15 cellular contexts compared by ENCODE assay signal in genomic region chr12:53952871-53953734, GRCh38. TPM values are rescaled to one million over a fixed set of nuclear protein-coding genes. Genes with fewer than 3 reads are reported as not detected.
A peak's percentile ranks its signal among the peaks of the same experiment; 100 is the strongest.
DNase-seq lines count a peak whose midpoint lies in the region; ATAC-seq, FAIRE-seq and TF ChIP-seq lines count a peak whose summit lies in the region.
"Had no signal": no experiment of that assay in that cellular context is flagged by ENCODE, and none has a peak within 500 bp of the region (broad histone marks: within the 10 kb centered on the region; RNA-seq: fewer than 3 reads in every experiment).

No MANE protein-coding gene starts in this region.

- H3K36me3 Mint-ChIP-seq in T-helper 1 cell treated with Interleukin-12 subunit alpha and Interleukin-12 subunit beta and Interleukin-4 antibody, amounts not matched to agents 30 μg/mL and 1 μg/mL, for 36 hours (ENCODE audit: low read depth): peaks cover 2% of the 10 kb centered on the region

- CTCF ChIA-PET in GM12878 (lab: Yijun Ruan, JAX): no interaction called here

- H3K4me2 ChIP-seq in GM12878 (ENCODE audit: control insufficient read depth, insufficient read depth) (no peak overlapping the region), neural cell (ENCODE audit: low read length) (no peak overlapping the region)

- TF ChIP-seq CTCF in GM12878 (IDR thresholded peaks at IDR 0.05 in 2 of 3, conservative IDR thresholded peaks at IDR 0.05 in 1 of 3; ENCODE audit: control insufficient read depth in 2 of 3, extremely low read depth in 1 of 3, insufficient read depth in 1 of 3, low read depth in 3 of 3, low read length in 3 of 3) (no peak), neural cell (IDR thresholded peaks at IDR 0.05; ENCODE audit: poor library complexity, severe bottlenecking) (no peak)

- no peak for FAIRE-seq in GM12878 (lab: Jason Lieb, UNC)
- FAIRE-seq: GM18507 had no signal

- TF ChIP-seq RAD21 in GM12878 (IDR thresholded peaks at IDR 0.05; ENCODE audit: insufficient read depth, low read depth, low read length) (no peak), neural cell (conservative IDR thresholded peaks at IDR 0.05) (no peak)

- no peak overlapping the region for H3K9ac ChIP-seq in GM12878 (ENCODE audit: control insufficient read depth, insufficient read depth, low read length)
- H3K9ac ChIP-seq in neural cell (ENCODE audit: low read length): no peak overlapping the region

- H3K9me2 ChIP-seq in neural cell (ENCODE audit: insufficient read depth, low read length): no peaks in the 10 kb centered on the region

- WGBS in GM12878 (ENCODE audit: insufficient coverage, insufficient replicate concordance, low lambda C conversion rate, missing lambda C conversion rate): 6% methylated on average over 35 of the region's 38 CpGs

- SMC1A ChIA-PET in GM12878 (lab: Charles Lee; ENCODE audit: uncharacterized antibody, unreplicated experiment): interaction anchor here (1.3 kb wide), 1 partner anchor 248 kb away, joined by 3 read pairs; no protein-coding TSS in a partner anchor

- intact Hi-C loops in GM12878 (cut with micrococcal nuclease; ENCODE audit: unreplicated experiment): no loop called here

- H3K27me3 ChIP-seq in GM12878 (replicated peaks in 1 of 2; ENCODE audit: control insufficient read depth in 2 of 2, insufficient read depth in 2 of 2, low read length in 1 of 2): peaks cover 41 to 56% of the 10 kb centered on the region in 2 experiments
- H3K27me3 ChIP-seq in neural cell (ENCODE audit: insufficient read depth, low read depth, low read length): peaks cover 100% of the 10 kb centered on the region

- no peak for TF ChIP-seq POLR2A in GM12878 (IDR thresholded peaks at IDR 0.05; ENCODE audit: low read depth, low read length)

- H3K9me3 ChIP-seq in GM12878 (replicated peaks; ENCODE audit: control insufficient read depth, insufficient read depth, low read length) (no peaks in the 10 kb centered on the region), neural cell (ENCODE audit: low read length) (no peaks in the 10 kb centered on the region)
- H3K9me3 ChIP-seq: ascending aorta had no signal

- H3K4me1 Mint-ChIP-seq in T-helper 1 cell treated with Interleukin-12 subunit alpha and Interleukin-12 subunit beta and Interleukin-4 antibody, amounts not matched to agents 30 μg/mL and 1 μg/mL, for 36 hours (ENCODE audit: low read depth): peaks cover 10% of the 10 kb centered on the region

- in situ Hi-C loops in GM12878 (cut with MboI): no loop called here

- H3K4me3 ChIP-seq in GM12878 (no peak overlapping the region), neural cell (ENCODE audit: low read length) (no peak overlapping the region)
- H3K4me3 ChIP-seq: ascending aorta, dorsolateral prefrontal cortex had no signal

- H3K27ac Mint-ChIP-seq in T-helper 1 cell treated with Interleukin-12 subunit alpha and Interleukin-12 subunit beta and Interleukin-4 antibody, amounts not matched to agents 30 μg/mL and 1 μg/mL, for 36 hours: peak overlapping the region; percentile 66

- H3K4me1 ChIP-seq in GM12878 (ENCODE audit: control insufficient read depth, insufficient read depth, low read length): no peaks in the 10 kb centered on the region

- H4K20me1 ChIP-seq in GM12878 (ENCODE audit: control insufficient read depth, insufficient read depth): no peaks in the 10 kb centered on the region
- H4K20me1 ChIP-seq in neural cell (ENCODE audit: insufficient read depth): no peaks in the 10 kb centered on the region

- H3K4me3 Mint-ChIP-seq in T-helper 1 cell treated with Interleukin-12 subunit alpha and Interleukin-12 subunit beta and Interleukin-4 antibody, amounts not matched to agents 30 μg/mL and 1 μg/mL, for 36 hours: peak overlapping the region; percentile 40

- no peak for DNase-seq in T-helper 1 cell
- DNase-seq in HuH-7.5 (ENCODE audit: low spot score): peak; percentile 78
- no peak for DNase-seq in GM12878 (ENCODE audit: low read depth, low spot score)
- DNase-seq in kidney tubule cell (ENCODE audit: low spot score): no peak
- DNase-seq: dorsolateral prefrontal cortex; NCI-H2107; stimulated activated CD4-positive, alpha-beta T cell treated with anti-CD3 and anti-CD28 coated beads, Interleukin-12 subunit alpha, Interleukin-12 subunit beta, amount 100 ng/mL, for 4 hours had no signal

- ATAC-seq in GM12878 (no peak), HG03175 (IDR thresholded peaks at IDR 0.05; ENCODE audit: unreplicated experiment) (no peak), GM18498 (IDR thresholded peaks at IDR 0.05; ENCODE audit: unreplicated experiment) (no peak)
- ATAC-seq: foreskin keratinocyte had no signal

- no peaks in the 10 kb centered on the region for H3F3A ChIP-seq in neural cell (ENCODE audit: insufficient read depth, low read length, poor library complexity, severe bottlenecking)

- H3K79me2 ChIP-seq in GM12878 (ENCODE audit: control insufficient read depth, insufficient read depth, low read length): no peaks in the 10 kb centered on the region
- no peaks in the 10 kb centered on the region for H3K79me2 ChIP-seq in neural cell (replicated peaks; ENCODE audit: insufficient read depth, low read length)

- H2AFZ ChIP-seq in GM12878 (ENCODE audit: control insufficient read depth, low read depth, low read length) (no peak overlapping the region), neural cell (ENCODE audit: low read depth, low read length) (no peak overlapping the region)

- H3K27me3 Mint-ChIP-seq in T-helper 1 cell treated with Interleukin-12 subunit alpha and Interleukin-12 subunit beta and Interleukin-4 antibody, amounts not matched to agents 30 μg/mL and 1 μg/mL, for 36 hours (ENCODE audit: low read depth): peaks cover 96% of the 10 kb centered on the region

- H3K36me3 ChIP-seq in GM12878 (ENCODE audit: control insufficient read depth in 2 of 2, insufficient read depth in 2 of 2, low read length in 1 of 2) (no peaks in the 10 kb centered on the region), neural cell (ENCODE audit: insufficient read depth, low read length) (no peaks in the 10 kb centered on the region)
- H3K36me3 ChIP-seq: ascending aorta had no signal

- RAD21 ChIA-PET in GM12878 (lab: Charles Lee; ENCODE audit: unreplicated experiment): interaction anchor here (1.3 kb wide), 1 partner anchor 251 kb away, joined by 3 read pairs; no protein-coding TSS in a partner anchor

- TF ChIP-seq EP300 in GM12878 (IDR thresholded peaks at IDR 0.05; ENCODE audit: borderline replicate concordance in 1 of 2, control insufficient read depth in 1 of 2, low read depth in 2 of 2, low read length in 2 of 2): no peak
- TF ChIP-seq EP300 in neural cell (conservative IDR thresholded peaks at IDR 0.05; ENCODE audit: poor library complexity, severe bottlenecking): no peak

- H3K27ac ChIP-seq in GM12878 (ENCODE audit: control insufficient read depth, insufficient read depth) (no peak overlapping the region), neural cell (ENCODE audit: low read length) (no peak overlapping the region)
- H3K27ac ChIP-seq: ascending aorta, dorsolateral prefrontal cortex, foreskin keratinocyte had no signal

- H3K9me3 Mint-ChIP-seq in T-helper 1 cell treated with Interleukin-12 subunit alpha and Interleukin-12 subunit beta and Interleukin-4 antibody, amounts not matched to agents 30 μg/mL and 1 μg/mL, for 36 hours: no peaks in the 10 kb centered on the region

- BruUV-seq in GM12878 (replicated peaks; lab: Mats Ljungman, UMichigan): no TSS peak

- POLR2A ChIA-PET in GM12878 (lab: Charles Lee): no interaction called here

RNA-seq across cellular contexts. Expression of gene HOXC12, which starts 1.6 kb away (rescaled TPM):
- not detected in 2 replicates for total RNA-seq in GM12878 (2013; cell fraction: nucleolus; rRNA removed)
- total RNA-seq in GM12878 (2014; rRNA removed): not detected in 2 replicates
- total RNA-seq in GM12878 (2014; rRNA removed; fragmentation: Illumina TruSeq; extraction: Trizol): not detected in 2 replicates
- total RNA-seq in GM12878 (2021): not detected in 2 replicates
- not detected for polyA plus RNA-seq in GM12878 (2011; ENCODE audit: low read depth)
- polyA plus RNA-seq in GM12878 (2011; rRNA removed): not detected in 2 replicates
- not detected in 2 replicates for polyA plus RNA-seq in GM12878 (2011; cell fraction: cytosol; rRNA removed)
- polyA plus RNA-seq in GM12878 (2011; cell fraction: nucleus; rRNA removed): not detected in 2 replicates
- polyA plus RNA-seq in GM12878 (2012): not detected in 2 replicates
- not detected in 2 replicates for polyA plus RNA-seq in GM12878 (2014; fragmentation: Illumina TruSeq; extraction: Trizol)
- not detected for polyA plus RNA-seq in GM12878 (2014; fragmentation: Nextera tagmentation; extraction: Ambion mirVana)
- not detected in 2 replicates for polyA plus RNA-seq in GM12878 (2014; rRNA removed)
- not detected for polyA plus RNA-seq in GM12878 (2016; fragmentation: Nextera tagmentation; extraction: Ambion mirVana)
- not detected in 2 replicates for polyA minus RNA-seq in GM12878 (2011; rRNA and poly(A)+ RNA removed)
- polyA minus RNA-seq in GM12878 (2011; cell fraction: cytosol; rRNA and poly(A)+ RNA removed): not detected in 2 replicates
- polyA minus RNA-seq in GM12878 (2011; cell fraction: nucleus; rRNA and poly(A)+ RNA removed): not detected in 2 replicates
- not detected in 2 replicates for polyA plus RNA-seq in neural cell
- not detected in 2 replicates for polyA minus RNA-seq in neural cell
- total RNA-seq: ascending aorta, dorsolateral prefrontal cortex, ureter had no signal

RNA-seq across cellular contexts. Expression of gene HOXC13, which starts 14.5 kb away (rescaled TPM):
- total RNA-seq in GM12878 (2013; cell fraction: nucleolus; rRNA removed): not detected in 2 replicates
- total RNA-seq in GM12878 (2014; rRNA removed): not detected in 2 replicates
- total RNA-seq in GM12878 (2014; rRNA removed; fragmentation: Illumina TruSeq; extraction: Trizol): not detected in 2 replicates
- not detected in 2 replicates for total RNA-seq in GM12878 (2021)
- not detected for polyA plus RNA-seq in GM12878 (2011; ENCODE audit: low read depth)
- not detected in 2 replicates for polyA plus RNA-seq in GM12878 (2011; rRNA removed)
- not detected in 2 replicates for polyA plus RNA-seq in GM12878 (2011; cell fraction: cytosol; rRNA removed)
- not detected in 2 replicates for polyA plus RNA-seq in GM12878 (2011; cell fraction: nucleus; rRNA removed)
- not detected in 2 replicates for polyA plus RNA-seq in GM12878 (2012)
- not detected in 2 replicates for polyA plus RNA-seq in GM12878 (2014; fragmentation: Illumina TruSeq; extraction: Trizol)
- not detected for polyA plus RNA-seq in GM12878 (2014; fragmentation: Nextera tagmentation; extraction: Ambion mirVana)
- not detected in 2 replicates for polyA plus RNA-seq in GM12878 (2014; rRNA removed)
- not detected for polyA plus RNA-seq in GM12878 (2016; fragmentation: Nextera tagmentation; extraction: Ambion mirVana)
- not detected in 2 replicates for polyA minus RNA-seq in GM12878 (2011; rRNA and poly(A)+ RNA removed)
- polyA minus RNA-seq in GM12878 (2011; cell fraction: cytosol; rRNA and poly(A)+ RNA removed): not detected in 2 replicates
- not detected in 2 replicates for polyA minus RNA-seq in GM12878 (2011; cell fraction: nucleus; rRNA and poly(A)+ RNA removed)
- not detected in 2 replicates for polyA plus RNA-seq in neural cell
- not detected in 2 replicates for polyA minus RNA-seq in neural cell
- total RNA-seq: ascending aorta, dorsolateral prefrontal cortex had no signal

RNA-seq across cellular contexts. Expression of gene HOXC11, which starts 19.8 kb away (rescaled TPM):
- not detected in 2 replicates for total RNA-seq in GM12878 (2013; cell fraction: nucleolus; rRNA removed)
- total RNA-seq in GM12878 (2014; rRNA removed) (not detected in 2 replicates), GM12878 (2014; rRNA removed; fragmentation: Illumina TruSeq; extraction: Trizol) (not detected in 2 replicates), GM12878 (2021) (not detected in 2 replicates)
- 0.12 TPM for polyA plus RNA-seq in GM12878 (2011; ENCODE audit: low read depth)
- polyA plus RNA-seq in GM12878 (2011; rRNA removed) (not detected in 2 replicates), GM12878 (2014; fragmentation: Illumina TruSeq; extraction: Trizol) (not detected in 2 replicates), GM12878 (2014; fragmentation: Nextera tagmentation; extraction: Ambion mirVana) (not detected), GM12878 (2014; rRNA removed) (not detected in 2 replicates), GM12878 (2016; fragmentation: Nextera tagmentation; extraction: Ambion mirVana) (not detected), neural cell (not detected in 2 replicates)
- polyA plus RNA-seq in GM12878 (2011; cell fraction: cytosol; rRNA removed): not detected in 2 replicates
- not detected in 2 replicates for polyA plus RNA-seq in GM12878 (2011; cell fraction: nucleus; rRNA removed)
- not detected in 2 replicates for polyA plus RNA-seq in GM12878 (2012)
- polyA minus RNA-seq in GM12878 (2011; rRNA and poly(A)+ RNA removed): not detected in 2 replicates
- 0.73 TPM in 1 of 2 replicates, not detected in the other for polyA minus RNA-seq in GM12878 (2011; cell fraction: cytosol; rRNA and poly(A)+ RNA removed)
- polyA minus RNA-seq in GM12878 (2011; cell fraction: nucleus; rRNA and poly(A)+ RNA removed): not detected in 2 replicates
- not detected in 2 replicates for polyA minus RNA-seq in neural cell
- total RNA-seq: dorsolateral prefrontal cortex had no signal

RNA-seq across cellular contexts. Expression of gene HOTAIR, which starts 21.7 kb away (rescaled TPM):
- total RNA-seq in GM12878 (2013; cell fraction: nucleolus; rRNA removed): not detected in 2 replicates
- total RNA-seq in GM12878 (2014; rRNA removed) (not detected in 2 replicates), GM12878 (2014; rRNA removed; fragmentation: Illumina TruSeq; extraction: Trizol) (not detected in 2 replicates), GM12878 (2021) (not detected in 2 replicates)
- not detected for polyA plus RNA-seq in GM12878 (2011; ENCODE audit: low read depth)
- polyA plus RNA-seq in GM12878 (2011; rRNA removed) (not detected in 2 replicates), GM12878 (2014; fragmentation: Illumina TruSeq; extraction: Trizol) (not detected in 2 replicates), GM12878 (2014; fragmentation: Nextera tagmentation; extraction: Ambion mirVana) (not detected), GM12878 (2014; rRNA removed) (not detected in 2 replicates), GM12878 (2016; fragmentation: Nextera tagmentation; extraction: Ambion mirVana) (not detected), neural cell (not detected in 2 replicates)
- not detected in 2 replicates for polyA plus RNA-seq in GM12878 (2011; cell fraction: cytosol; rRNA removed)
- polyA plus RNA-seq in GM12878 (2011; cell fraction: nucleus; rRNA removed): not detected in 2 replicates
- not detected in 2 replicates for polyA plus RNA-seq in GM12878 (2012)
- polyA minus RNA-seq in GM12878 (2011; rRNA and poly(A)+ RNA removed): not detected in 2 replicates
- not detected in 2 replicates for polyA minus RNA-seq in GM12878 (2011; cell fraction: cytosol; rRNA and poly(A)+ RNA removed)
- polyA minus RNA-seq in GM12878 (2011; cell fraction: nucleus; rRNA and poly(A)+ RNA removed): not detected in 2 replicates
- not detected in 2 replicates for polyA minus RNA-seq in neural cell
- total RNA-seq: ascending aorta, dorsolateral prefrontal cortex had no signal

RNA-seq across cellular contexts. Expression of gene HOXC10, which starts 31.8 kb away (rescaled TPM):
- not detected in 2 replicates for total RNA-seq in GM12878 (2013; cell fraction: nucleolus; rRNA removed)
- not detected in 2 replicates for total RNA-seq in GM12878 (2014; rRNA removed)
- not detected in 2 replicates for total RNA-seq in GM12878 (2014; rRNA removed; fragmentation: Illumina TruSeq; extraction: Trizol)
- 0.59 TPM in 1 of 2 replicates, not detected in the other for total RNA-seq in GM12878 (2021)
- polyA plus RNA-seq in GM12878 (2011; ENCODE audit: low read depth): not detected
- polyA plus RNA-seq in GM12878 (2011; rRNA removed): not detected in 2 replicates
- polyA plus RNA-seq in GM12878 (2011; cell fraction: cytosol; rRNA removed): 0.03 TPM in 1 of 2 replicates, not detected in the other
- not detected in 2 replicates for polyA plus RNA-seq in GM12878 (2011; cell fraction: nucleus; rRNA removed)
- polyA plus RNA-seq in GM12878 (2012): not detected in 2 replicates
- not detected in 2 replicates for polyA plus RNA-seq in GM12878 (2014; fragmentation: Illumina TruSeq; extraction: Trizol)
- polyA plus RNA-seq in GM12878 (2014; fragmentation: Nextera tagmentation; extraction: Ambion mirVana): not detected
- polyA plus RNA-seq in GM12878 (2014; rRNA removed): not detected in 2 replicates
- polyA plus RNA-seq in GM12878 (2016; fragmentation: Nextera tagmentation; extraction: Ambion mirVana): not detected
- polyA minus RNA-seq in GM12878 (2011; rRNA and poly(A)+ RNA removed): not detected in 2 replicates
- polyA minus RNA-seq in GM12878 (2011; cell fraction: cytosol; rRNA and poly(A)+ RNA removed): not detected in 2 replicates
- polyA minus RNA-seq in GM12878 (2011; cell fraction: nucleus; rRNA and poly(A)+ RNA removed): 0.24 TPM in 1 of 2 replicates, not detected in the other
- polyA plus RNA-seq in neural cell: not detected in 2 replicates
- not detected in 2 replicates for polyA minus RNA-seq in neural cell
- total RNA-seq: ascending aorta had no signal
